ENCODE assay signal across 1 cellular context in the genomic region with DNA sequence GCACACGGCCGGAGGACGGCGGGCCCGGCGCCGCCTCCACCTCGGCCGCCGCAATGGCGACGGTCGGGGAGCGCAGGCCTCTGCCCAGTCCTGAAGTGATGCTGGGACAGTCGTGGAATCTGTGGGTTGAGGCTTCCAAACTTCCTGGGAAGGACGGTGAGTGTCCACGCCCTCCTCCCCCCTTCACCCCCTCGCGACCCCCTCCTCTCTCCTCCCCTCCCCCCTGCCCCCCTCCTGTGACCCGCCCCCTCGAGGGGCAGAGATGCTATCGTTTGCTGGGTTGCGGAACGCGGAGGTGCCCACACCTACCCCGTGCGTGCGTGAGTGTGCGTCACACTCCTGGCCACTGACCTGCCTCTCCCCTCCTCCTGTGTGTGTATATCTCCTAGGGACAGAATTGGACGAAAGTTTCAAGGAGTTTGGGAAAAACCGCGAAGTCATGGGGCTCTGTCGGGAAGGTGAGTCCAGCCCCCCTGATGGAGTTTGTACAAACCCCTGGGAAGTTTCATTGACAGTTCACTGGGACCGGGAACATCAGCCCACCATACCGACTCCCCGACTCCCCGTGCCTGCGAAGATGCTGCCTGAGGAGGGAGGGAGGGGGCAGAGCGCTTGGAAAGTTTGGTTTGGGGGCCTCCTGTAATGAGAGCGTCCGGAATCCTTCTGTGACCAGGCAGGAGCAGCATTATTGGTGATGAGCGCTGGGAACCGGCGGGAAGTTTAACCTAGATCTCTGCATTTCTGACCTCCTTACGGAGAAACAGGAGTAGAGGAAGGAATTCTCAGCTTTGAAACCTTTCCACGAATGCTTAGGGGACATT.
TF ChIP-seq lines count a peak whose summit lies in the region.

No MANE protein-coding gene starts in this region.

TF ChIP-seq in A549, 52 proteins besides CTCF, POLR2A, EP300 and RAD21:
- no peak for TF ChIP-seq HOXA7 (CRISPR knock-in tag; IDR thresholded peaks at IDR 0.05)
- TF ChIP-seq HOXB5 (CRISPR knock-in tag; IDR thresholded peaks at IDR 0.05) = no peak
- TF ChIP-seq, protein P1, sequence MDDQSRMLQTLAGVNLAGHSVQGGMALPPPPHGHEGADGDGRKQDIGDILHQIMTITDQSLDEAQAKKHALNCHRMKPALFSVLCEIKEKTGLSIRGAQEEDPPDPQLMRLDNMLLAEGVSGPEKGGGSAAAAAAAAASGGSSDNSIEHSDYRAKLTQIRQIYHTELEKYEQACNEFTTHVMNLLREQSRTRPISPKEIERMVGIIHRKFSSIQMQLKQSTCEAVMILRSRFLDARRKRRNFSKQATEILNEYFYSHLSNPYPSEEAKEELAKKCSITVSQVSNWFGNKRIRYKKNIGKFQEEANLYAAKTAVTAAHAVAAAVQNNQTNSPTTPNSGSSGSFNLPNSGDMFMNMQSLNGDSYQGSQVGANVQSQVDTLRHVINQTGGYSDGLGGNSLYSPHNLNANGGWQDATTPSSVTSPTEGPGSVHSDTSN (IDR thresholded peaks at IDR 0.05) = no peak
- TF ChIP-seq, protein P2, sequence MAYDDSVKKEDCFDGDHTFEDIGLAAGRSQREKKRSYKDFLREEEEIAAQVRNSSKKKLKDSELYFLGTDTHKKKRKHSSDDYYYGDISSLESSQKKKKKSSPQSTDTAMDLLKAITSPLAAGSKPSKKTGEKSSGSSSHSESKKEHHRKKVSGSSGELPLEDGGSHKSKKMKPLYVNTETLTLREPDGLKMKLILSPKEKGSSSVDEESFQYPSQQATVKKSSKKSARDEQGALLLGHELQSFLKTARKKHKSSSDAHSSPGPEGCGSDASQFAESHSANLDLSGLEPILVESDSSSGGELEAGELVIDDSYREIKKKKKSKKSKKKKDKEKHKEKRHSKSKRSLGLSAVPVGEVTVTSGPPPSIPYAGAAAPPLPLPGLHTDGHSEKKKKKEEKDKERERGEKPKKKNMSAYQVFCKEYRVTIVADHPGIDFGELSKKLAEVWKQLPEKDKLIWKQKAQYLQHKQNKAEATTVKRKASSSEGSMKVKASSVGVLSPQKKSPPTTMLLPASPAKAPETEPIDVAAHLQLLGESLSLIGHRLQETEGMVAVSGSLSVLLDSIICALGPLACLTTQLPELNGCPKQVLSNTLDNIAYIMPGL (CRISPR knock-in tag; IDR thresholded peaks at IDR 0.05; ENCODE audit: borderline replicate concordance) = no peak
- no peak for TF ChIP-seq NFE2L2 (conservative IDR thresholded peaks at IDR 0.05; ENCODE audit: low read length)
- peak; percentile 33 for TF ChIP-seq MAFK (IDR thresholded peaks at IDR 0.05; ENCODE audit: partially characterized antibody)
TF ChIP-seq in A549: peak in this region for 1.
